Comparison of ENCODE assay signal across 25 cellular contexts in genomic region chr21:37528150-37528937, GRCh38.
"Had no signal": no experiment of that assay in that cellular context is flagged by ENCODE, and none has a peak within 500 bp of the region (broad histone marks: within the 10 kb centered on the region; RNA-seq: fewer than 3 reads in every experiment).

No MANE protein-coding gene starts in this region.

- ATAC-seq: left colon; left lung; mucosa of descending colon; naive thymus-derived CD4-positive, alpha-beta T cell; natural killer cell treated with Interleukin-12 subunit alpha and Interleukin-12 subunit beta and Interleukin-15 and Interleukin-18, amount 100 ng/mL, for 72 hours; psoas muscle; sciatic nerve; stimulated activated effector memory CD8-positive, alpha-beta T cell treated with anti-CD3 and anti-CD28 coated beads, Interleukin-12 subunit alpha, Interleukin-12 subunit beta, amount 100 ng/mL, for 72 hours; upper lobe of right lung had no signal

- DNase-seq: hypothalamus; immature natural killer cell; kidney; left colon; left lung; mesendoderm; mucosa of descending colon; naive thymus-derived CD4-positive, alpha-beta T cell; psoas muscle; stimulated activated CD4-positive, alpha-beta T cell treated with anti-CD3 and anti-CD28 coated beads, Interleukin-12 subunit alpha, Interleukin-12 subunit beta, amount 100 ng/mL, for 4 hours; stimulated activated CD4-positive, alpha-beta T cell treated with anti-CD3 and anti-CD28 coated beads, Interleukin-4, amount 100 ng/mL, for 24 hours; stimulated activated naive CD4-positive, alpha-beta T cell; tibial artery; trophoblast cell; upper lobe of right lung had no signal

- H3K27me3 ChIP-seq: suprapubic skin, tibial artery, upper lobe of right lung had no signal

- H3K27ac ChIP-seq: left lung, parathyroid adenoma, psoas muscle, skin epidermis, suprapubic skin, thoracic aorta, tibial artery, upper lobe of right lung had no signal

- H3K36me3 ChIP-seq: left lung, suprapubic skin, thoracic aorta, tibial artery, upper lobe of right lung had no signal

- H2AFZ ChIP-seq: parathyroid adenoma had no signal

- H3K79me2 ChIP-seq: parathyroid adenoma had no signal

- H3K4me3 ChIP-seq: left lung, lung, mucosa of descending colon, psoas muscle, skin epidermis, suprapubic skin, thoracic aorta, tibial artery, upper lobe of right lung had no signal

- H3K4me1 ChIP-seq: parathyroid adenoma had no signal

- FAIRE-seq: islet of Langerhans, kidney, urothelium cell line had no signal

- H3K9ac ChIP-seq: parathyroid adenoma had no signal

- H3K9me3 ChIP-seq: left lung, mucosa of descending colon, psoas muscle, suprapubic skin, thoracic aorta, tibial artery, upper lobe of right lung had no signal
